Comparison of ENCODE assay signal across 2 cellular contexts in the genomic region with DNA sequence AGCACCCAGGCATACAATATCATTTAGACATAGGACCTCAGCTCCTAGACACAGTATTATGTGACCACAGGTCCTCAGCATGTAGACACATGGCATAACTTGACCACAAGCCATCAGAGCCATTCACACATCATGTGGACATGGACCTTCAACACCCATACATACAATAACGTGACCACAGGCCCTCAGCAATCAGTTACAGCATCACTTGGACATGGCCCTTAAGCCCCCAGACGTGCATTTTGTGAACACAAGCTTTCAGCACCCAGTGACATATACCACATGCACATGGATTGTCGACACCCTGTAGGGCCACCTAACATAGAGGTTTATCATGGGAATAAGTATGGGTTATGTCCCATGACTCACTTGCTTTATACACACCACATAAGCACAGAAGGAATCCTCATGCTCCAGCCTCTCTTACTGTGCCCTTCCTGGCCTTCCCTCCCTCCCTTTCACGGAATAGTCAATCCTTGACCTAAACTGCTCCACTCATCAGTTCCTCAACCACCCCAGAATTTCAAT.
TF ChIP-seq lines count a peak whose summit lies in the region.

No MANE protein-coding gene starts in this region.

TF ChIP-seq in SK-N-SH, 30 proteins besides CTCF, POLR2A, EP300 and RAD21 (continued from another document):
- no peak for TF ChIP-seq GABPA (IDR thresholded peaks at IDR 0.05; ENCODE audit: low read depth)
- TF ChIP-seq NRF1 (IDR thresholded peaks at IDR 0.05; ENCODE audit: low read depth, low read length): no peak
- TF ChIP-seq TAF1 (IDR thresholded peaks at IDR 0.05; ENCODE audit: borderline replicate concordance, low read depth, low read length): no peak
- TF ChIP-seq TEAD4 (IDR thresholded peaks at IDR 0.05; ENCODE audit: borderline replicate concordance, insufficient read depth): no peak
- no peak for TF ChIP-seq REST (IDR thresholded peaks at IDR 0.05; ENCODE audit: low read depth, low read length)

TF ChIP-seq in SK-N-SH treated with all-trans-retinoic acid at 6 μM for 48 hours, 23 proteins besides CTCF, POLR2A, EP300 and RAD21 (continued from another document):
- TF ChIP-seq, protein P1, sequence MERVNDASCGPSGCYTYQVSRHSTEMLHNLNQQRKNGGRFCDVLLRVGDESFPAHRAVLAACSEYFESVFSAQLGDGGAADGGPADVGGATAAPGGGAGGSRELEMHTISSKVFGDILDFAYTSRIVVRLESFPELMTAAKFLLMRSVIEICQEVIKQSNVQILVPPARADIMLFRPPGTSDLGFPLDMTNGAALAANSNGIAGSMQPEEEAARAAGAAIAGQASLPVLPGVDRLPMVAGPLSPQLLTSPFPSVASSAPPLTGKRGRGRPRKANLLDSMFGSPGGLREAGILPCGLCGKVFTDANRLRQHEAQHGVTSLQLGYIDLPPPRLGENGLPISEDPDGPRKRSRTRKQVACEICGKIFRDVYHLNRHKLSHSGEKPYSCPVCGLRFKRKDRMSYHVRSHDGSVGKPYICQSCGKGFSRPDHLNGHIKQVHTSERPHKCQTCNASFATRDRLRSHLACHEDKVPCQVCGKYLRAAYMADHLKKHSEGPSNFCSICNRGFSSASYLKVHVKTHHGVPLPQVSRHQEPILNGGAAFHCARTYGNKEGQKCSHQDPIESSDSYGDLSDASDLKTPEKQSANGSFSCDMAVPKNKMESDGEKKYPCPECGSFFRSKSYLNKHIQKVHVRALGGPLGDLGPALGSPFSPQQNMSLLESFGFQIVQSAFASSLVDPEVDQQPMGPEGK (CRISPR knock-in tag; IDR thresholded peaks at IDR 0.05; ENCODE audit: borderline replicate concordance): no peak
- TF ChIP-seq ZFP30 (CRISPR knock-in tag; IDR thresholded peaks at IDR 0.05) (no peak), BACH2 (CRISPR knock-in tag; IDR thresholded peaks at IDR 0.05; ENCODE audit: borderline replicate concordance) (no peak), ARNTL (CRISPR knock-in tag; IDR thresholded peaks at IDR 0.05; ENCODE audit: borderline replicate concordance, low read depth) (no peak), ISL1 (CRISPR knock-in tag; IDR thresholded peaks at IDR 0.05) (no peak), RARB (CRISPR knock-in tag; IDR thresholded peaks at IDR 0.05) (no peak), ZC3H10 (CRISPR knock-in tag; IDR thresholded peaks at IDR 0.05) (no peak), CSDC2 (CRISPR knock-in tag; IDR thresholded peaks at IDR 0.05) (no peak), PPARA (CRISPR knock-in tag; IDR thresholded peaks at IDR 0.05; ENCODE audit: borderline replicate concordance) (no peak), GLIS3 (CRISPR knock-in tag; IDR thresholded peaks at IDR 0.05) (no peak), CREB5 (CRISPR knock-in tag; IDR thresholded peaks at IDR 0.05; ENCODE audit: low read depth) (no peak), POU6F1 (CRISPR knock-in tag; IDR thresholded peaks at IDR 0.05; ENCODE audit: borderline replicate concordance, low read depth) (no peak), ZNF565 (CRISPR knock-in tag; conservative IDR thresholded peaks at IDR 0.05; ENCODE audit: low read depth) (no peak)
TF ChIP-seq in SK-N-SH treated with all-trans-retinoic acid at 6 μM for 48 hours: peak in this region for 0.
